2 cellular contexts compared by ENCODE assay signal in genomic region chr2:162091325-162092007, GRCh38.
TF ChIP-seq lines count a peak whose summit lies in the region.

No MANE protein-coding gene starts in this region.

TF ChIP-seq in IMR-90, 13 proteins besides CTCF, POLR2A, EP300 and RAD21:
- TF ChIP-seq CEBPB (IDR thresholded peaks at IDR 0.05; ENCODE audit: low read depth, low read length) (no peak), FOS (IDR thresholded peaks at IDR 0.05; ENCODE audit: low read depth, low read length) (no peak), NFE2L2 (IDR thresholded peaks at IDR 0.05; ENCODE audit: low read depth, low read length) (no peak), RFX5 (IDR thresholded peaks at IDR 0.05; ENCODE audit: low read depth, low read length) (no peak), MXI1 (IDR thresholded peaks at IDR 0.05; ENCODE audit: borderline replicate concordance, low read depth, low read length) (no peak), BHLHE40 (IDR thresholded peaks at IDR 0.05; ENCODE audit: low read depth, low read length) (no peak), SMC3 (IDR thresholded peaks at IDR 0.05; ENCODE audit: low read depth, low read length) (no peak), RCOR1 (IDR thresholded peaks at IDR 0.05; ENCODE audit: insufficient replicate concordance, low read length) (no peak), USF2 (IDR thresholded peaks at IDR 0.05; ENCODE audit: low read depth, low read length) (no peak), MAZ (IDR thresholded peaks at IDR 0.05; ENCODE audit: borderline replicate concordance, low read depth, low read length) (no peak), MAFK (IDR thresholded peaks at IDR 0.05; ENCODE audit: low read depth, low read length) (no peak), CHD1 (IDR thresholded peaks at IDR 0.05; ENCODE audit: low read depth, low read length) (no peak), ELK1 (IDR thresholded peaks at IDR 0.05; ENCODE audit: borderline replicate concordance, low read depth, low read length) (no peak)

TF ChIP-seq in H1, 55 proteins besides CTCF, POLR2A, EP300 and RAD21:
- TF ChIP-seq BRCA1 (IDR thresholded peaks at IDR 0.05; ENCODE audit: low read depth, low read length) = no peak
- TF ChIP-seq SIN3A (conservative IDR thresholded peaks at IDR 0.05 in 1 of 2, IDR thresholded peaks at IDR 0.05 in 1 of 2; ENCODE audit: low read depth in 1 of 2, low read length in 2 of 2) = no peak
